9 cellular contexts compared by ENCODE assay signal in the genomic region with DNA sequence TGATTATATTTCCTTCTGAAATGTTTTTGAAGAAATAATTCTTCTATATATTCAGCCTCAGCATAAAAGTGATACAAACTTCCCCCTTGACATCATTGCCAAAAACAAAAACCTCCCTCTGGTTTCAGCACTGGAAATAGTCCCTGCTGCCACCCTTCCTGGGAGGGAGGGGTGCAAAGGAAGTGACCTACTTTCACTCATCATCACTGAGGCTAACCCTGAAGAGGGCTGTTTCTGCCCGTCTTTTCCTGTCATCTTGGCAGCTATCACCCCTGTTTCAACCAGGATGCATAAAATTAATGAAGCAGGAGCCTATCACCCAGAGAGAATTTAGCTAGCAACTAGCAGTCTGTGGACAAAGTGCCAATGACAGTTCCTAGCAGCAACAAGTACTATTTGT.
DNase-seq lines count a peak whose midpoint lies in the region; ATAC-seq and TF ChIP-seq lines count a peak whose summit lies in the region.
"Had no signal": no experiment of that assay in that cellular context is flagged by ENCODE, and none has a peak within 500 bp of the region (broad histone marks: within the 10 kb centered on the region; RNA-seq: fewer than 3 reads in every experiment).

No MANE protein-coding gene starts in this region.

- no peaks in the 10 kb centered on the region for H3K36me3 Mint-ChIP-seq in CD4-positive, CD25-positive, alpha-beta regulatory T cell
- no peaks in the 10 kb centered on the region for H3K36me3 Mint-ChIP-seq in activated naive CD4-positive, alpha-beta T cell treated with anti-CD3 and anti-CD28 coated beads, Interleukin-2, amount 50 U/mL, for 24 hours

- peak overlapping the region; percentile 43 for H3K4me3 ChIP-seq in CD4-positive, CD25-positive, alpha-beta regulatory T cell (ENCODE audit: low read depth, low read length)
- no peak overlapping the region for H3K4me3 ChIP-seq in WERI-Rb-1 (ENCODE audit: low read depth, low read length)
- H3K4me3 ChIP-seq: skin epidermis had no signal

- no peak for TF ChIP-seq CTCF in WERI-Rb-1 (IDR thresholded peaks at IDR 0.05; ENCODE audit: low read depth, low read length)

- peak; percentile 63 to 68 for ATAC-seq in CD4-positive, CD25-positive, alpha-beta regulatory T cell (ENCODE audit: low read depth in 2 of 2)
- ATAC-seq in GM21423 (IDR thresholded peaks at IDR 0.05; ENCODE audit: unreplicated experiment) (no peak), HG03108 (IDR thresholded peaks at IDR 0.05; ENCODE audit: unreplicated experiment) (no peak)

- H3K4me1 ChIP-seq in CD4-positive, CD25-positive, alpha-beta regulatory T cell (ENCODE audit: control insufficient read depth, insufficient read depth, low read length, poor library complexity, severe bottlenecking) = peaks cover 13% of the 10 kb centered on the region

- H3K9me3 ChIP-seq in CD4-positive, CD25-positive, alpha-beta regulatory T cell (ENCODE audit: control insufficient read depth in 2 of 2, low read length in 2 of 2) = no peaks in the 10 kb centered on the region
- no peaks in the 10 kb centered on the region for H3K9me3 ChIP-seq in WERI-Rb-1 (ENCODE audit: severe bottlenecking)

- no peaks in the 10 kb centered on the region for H3K27me3 ChIP-seq in CD4-positive, CD25-positive, alpha-beta regulatory T cell (ENCODE audit: control insufficient read depth, insufficient read depth, low read length)
- no peaks in the 10 kb centered on the region for H3K27me3 ChIP-seq in WERI-Rb-1 (ENCODE audit: insufficient read depth, low read depth, severe bottlenecking)

- peak overlapping the region in 2 of 3 donors; percentile 12 to 38 for H3K27ac Mint-ChIP-seq in CD4-positive, CD25-positive, alpha-beta regulatory T cell
- no peak overlapping the region for H3K27ac Mint-ChIP-seq in activated naive CD4-positive, alpha-beta T cell treated with anti-CD3 and anti-CD28 coated beads, Interleukin-2, amount 50 U/mL, for 24 hours

- H3K27ac ChIP-seq in CD4-positive, CD25-positive, alpha-beta regulatory T cell (ENCODE audit: insufficient read depth, low read length, poor library complexity, severe bottlenecking) = peak overlapping the region; percentile 47
- no peak overlapping the region for H3K27ac ChIP-seq in WERI-Rb-1

- DNase-seq in CD4-positive, CD25-positive, alpha-beta regulatory T cell = peak; percentile 4 to 75 (median 30)
- DNase-seq in T follicular helper cell (ENCODE audit: low read depth) (peak; percentile 2), retina (peak; percentile 75), WERI-Rb-1 (no peak), OCI-M2 (lab: John Stamatoyannopoulos, UW; ENCODE audit: unreplicated experiment) (no peak)

- no peaks in the 10 kb centered on the region for H3K36me3 ChIP-seq in CD4-positive, CD25-positive, alpha-beta regulatory T cell (ENCODE audit: control insufficient read depth, insufficient read depth, low read length)
- no peaks in the 10 kb centered on the region for H3K36me3 ChIP-seq in WERI-Rb-1

- no peaks in the 10 kb centered on the region for H3K9me3 Mint-ChIP-seq in CD4-positive, CD25-positive, alpha-beta regulatory T cell
- H3K9me3 Mint-ChIP-seq in activated naive CD4-positive, alpha-beta T cell treated with anti-CD3 and anti-CD28 coated beads, Interleukin-2, amount 50 U/mL, for 24 hours = no peaks in the 10 kb centered on the region

- peak overlapping the region in 3 of 4 donors; percentile 6 to 18 (median 9) for H3K4me3 Mint-ChIP-seq in CD4-positive, CD25-positive, alpha-beta regulatory T cell
- H3K4me3 Mint-ChIP-seq in activated naive CD4-positive, alpha-beta T cell treated with anti-CD3 and anti-CD28 coated beads, Interleukin-2, amount 50 U/mL, for 24 hours = peak overlapping the region; percentile 19

- no peaks in the 10 kb centered on the region for H3K27me3 Mint-ChIP-seq in CD4-positive, CD25-positive, alpha-beta regulatory T cell
- no peaks in the 10 kb centered on the region for H3K27me3 Mint-ChIP-seq in activated naive CD4-positive, alpha-beta T cell treated with anti-CD3 and anti-CD28 coated beads, Interleukin-2, amount 50 U/mL, for 24 hours

- H3K4me1 Mint-ChIP-seq in CD4-positive, CD25-positive, alpha-beta regulatory T cell = peaks cover 4 to 34% (median 14%) of the 10 kb centered on the region in 4 donors
- H3K4me1 Mint-ChIP-seq in activated naive CD4-positive, alpha-beta T cell treated with anti-CD3 and anti-CD28 coated beads, Interleukin-2, amount 50 U/mL, for 24 hours = peaks cover 9% of the 10 kb centered on the region

Comparison
In these comparisons a context has a peak if more than half of its experiments do, and no peak if none do; other contexts are left out.
1. ATAC-seq: peak in CD4-positive, CD25-positive, alpha-beta regulatory T cell (2 of 2); none in GM21423 (single experiment) and HG03108 (single experiment).
2. DNase-seq: peak in CD4-positive, CD25-positive, alpha-beta regulatory T cell (3 of 3), T follicular helper cell (single experiment) and retina (single experiment); none in WERI-Rb-1 (single experiment) and OCI-M2 (single experiment).